ENCODE assay signal across 11 cellular contexts in the genomic region with DNA sequence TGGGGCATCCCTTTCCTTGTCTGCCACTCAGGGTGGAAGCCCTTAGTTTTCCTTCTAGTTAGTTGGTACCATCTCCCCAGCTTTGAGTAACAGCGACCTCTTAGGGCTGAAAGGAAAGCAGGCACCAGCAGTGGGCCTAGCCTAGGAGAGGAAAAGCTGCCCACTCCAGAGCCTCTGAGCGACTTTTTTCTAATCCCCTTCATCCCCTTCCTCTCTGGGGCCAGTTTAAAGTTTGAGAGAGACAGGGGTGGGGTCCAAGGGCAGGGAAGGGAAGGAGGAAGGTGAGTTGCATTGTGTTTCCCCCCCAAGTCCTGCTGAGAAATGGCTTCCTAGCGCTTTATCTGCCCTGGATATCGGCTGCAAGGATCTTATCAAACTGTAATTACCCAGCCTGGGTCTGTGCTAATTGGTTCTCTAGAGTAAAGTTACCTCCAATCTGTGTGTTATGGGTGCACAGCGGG.
DNase-seq lines count a peak whose midpoint lies in the region; ATAC-seq and TF ChIP-seq lines count a peak whose summit lies in the region.
"Had no signal": no experiment of that assay in that cellular context is flagged by ENCODE, and none has a peak within 500 bp of the region (broad histone marks: within the 10 kb centered on the region; RNA-seq: fewer than 3 reads in every experiment).

No MANE protein-coding gene starts in this region.

- H3K27me3 ChIP-seq in GM23338 (ENCODE audit: insufficient read depth) (no peaks in the 10 kb centered on the region), fibroblast of lung (ENCODE audit: control insufficient read depth, insufficient read depth, low read length) (no peaks in the 10 kb centered on the region)

- H3K79me2 ChIP-seq in GM23338 (replicated peaks; ENCODE audit: insufficient read depth) (no peaks in the 10 kb centered on the region), fibroblast of lung (ENCODE audit: control insufficient read depth, insufficient read depth, low read length) (no peaks in the 10 kb centered on the region)

- H3K4me3 Mint-ChIP-seq in GM23338 = no peak overlapping the region
- H3K4me3 Mint-ChIP-seq: B cell had no signal

- no peak overlapping the region for H3K27ac ChIP-seq in GM23338 (ENCODE audit: low read depth)
- no peak overlapping the region for H3K27ac ChIP-seq in fibroblast of lung (ENCODE audit: insufficient read depth, low read length)

- H3K4me1 ChIP-seq in GM23338 (ENCODE audit: insufficient read depth) (no peaks in the 10 kb centered on the region; the same call in 1 of the 2 replicates), fibroblast of lung (ENCODE audit: control insufficient read depth, extremely low read depth, insufficient read depth, low read length) (no peaks in the 10 kb centered on the region)

- H3K27me3 Mint-ChIP-seq in GM23338 (ENCODE audit: insufficient read depth, low read depth, poor library complexity) = no peaks in the 10 kb centered on the region

- H2AFZ ChIP-seq in GM23338 = 0 out of 2 replicates have a peak overlapping the region, but pooled peaks have one; percentile 29
- no peak overlapping the region for H2AFZ ChIP-seq in fibroblast of lung (ENCODE audit: low read length)

- H3K36me3 Mint-ChIP-seq in GM23338 (ENCODE audit: low read depth) = no peaks in the 10 kb centered on the region

- H3K4me1 Mint-ChIP-seq in GM23338 = 0 out of 3 replicates have a peak, but pooled peaks cover 3% of the 10 kb centered on the region
- H3K4me1 Mint-ChIP-seq: B cell had no signal

- no peak overlapping the region for H3K4me2 ChIP-seq in GM23338
- H3K4me2 ChIP-seq in fibroblast of lung (ENCODE audit: extremely low read depth, insufficient read depth, low read length) = no peak overlapping the region

- no peaks in the 10 kb centered on the region for H3K9me3 ChIP-seq in fibroblast of lung (ENCODE audit: control insufficient read depth, insufficient read depth, low read depth, low read length)

- H3K36me3 ChIP-seq in GM23338 (ENCODE audit: insufficient read depth) (no peaks in the 10 kb centered on the region), fibroblast of lung (ENCODE audit: control insufficient read depth, insufficient read depth, low read length) (no peaks in the 10 kb centered on the region)

- peak; percentile 98 for ATAC-seq in GM23338
- no peak for ATAC-seq in GM19467 (IDR thresholded peaks at IDR 0.05; ENCODE audit: unreplicated experiment)
- ATAC-seq in HG02623 (IDR thresholded peaks at IDR 0.05; ENCODE audit: unreplicated experiment) = no peak
- ATAC-seq in GM21423 (IDR thresholded peaks at IDR 0.05; ENCODE audit: unreplicated experiment) = no peak

- no peaks in the 10 kb centered on the region for H3F3A ChIP-seq in GM23338 (replicated peaks; ENCODE audit: low read depth)

- H3K27ac Mint-ChIP-seq in GM23338 = no peak overlapping the region
- H3K27ac Mint-ChIP-seq: B cell had no signal

- H4K20me1 ChIP-seq in GM23338 (replicated peaks; ENCODE audit: insufficient read depth) (no peaks in the 10 kb centered on the region), fibroblast of lung (ENCODE audit: control insufficient read depth, extremely low read depth, insufficient read depth, low read length) (no peaks in the 10 kb centered on the region)

- H3K9me3 Mint-ChIP-seq in GM23338 = peaks cover 7% of the 10 kb centered on the region; the same call in 2 of the 3 replicates

- H3K4me3 ChIP-seq in GM23338 (no peak overlapping the region), fibroblast of lung (replicated peaks in 1 of 4; ENCODE audit: control extremely low read depth in 1 of 4, insufficient read depth in 1 of 4, low read depth in 3 of 4, low read length in 4 of 4) (no peak overlapping the region)

- H3K9ac ChIP-seq in fibroblast of lung (ENCODE audit: insufficient read depth, low read length) = no peak overlapping the region

- no peaks in the 10 kb centered on the region for H3K9me2 ChIP-seq in GM23338 (ENCODE audit: insufficient read depth)

- DNase-seq in A172 (ENCODE audit: low spot score) (peak; percentile 1), GM23338 (ENCODE audit: low spot score) (peak; percentile 72), NCI-H748 (lab: John Stamatoyannopoulos, UW; ENCODE audit: unreplicated experiment) (peak; percentile 78), fibroblast of lung (ENCODE audit: low read depth in 2 of 2) (peak; percentile 11 to 14), DMS79 (lab: John Stamatoyannopoulos, UW) (no peak)
- DNase-seq: activated CD8-positive, alpha-beta memory T cell treated with anti-CD3 and anti-CD28 coated beads, Interleukin-2, amount 50 U/mL, for 48 hours; stimulated activated CD4-positive, alpha-beta T cell treated with anti-CD3 and anti-CD28 coated beads, Interleukin-12 subunit alpha, Interleukin-12 subunit beta, amount 100 ng/mL, for 4 hours had no signal

- TF ChIP-seq CTCF in GM23338 (conservative IDR thresholded peaks at IDR 0.05; ENCODE audit: low read depth in 2 of 2) (peak; percentile 66 to 82), fibroblast of lung (conservative IDR thresholded peaks at IDR 0.05 in 1 of 2, IDR thresholded peaks at IDR 0.05 in 1 of 2; ENCODE audit: low read depth in 1 of 2, low read length in 2 of 2) (peak; percentile 15 to 42)

TF ChIP-seq in GM23338, 12 proteins besides CTCF, POLR2A, EP300 and RAD21:
- TF ChIP-seq ZNF114 (CRISPR knock-in tag; IDR thresholded peaks at IDR 0.05) (no peak), CREB1 (CRISPR knock-in tag; IDR thresholded peaks at IDR 0.05; ENCODE audit: low read depth) (no peak), ZNF331 (CRISPR knock-in tag; IDR thresholded peaks at IDR 0.05; ENCODE audit: low read depth) (no peak), ETS1 (IDR thresholded peaks at IDR 0.05) (no peak), POLR2AphosphoS5 (IDR thresholded peaks at IDR 0.05; ENCODE audit: low read depth) (no peak)
TF ChIP-seq in GM23338: peak in this region for 0.
